15 cellular contexts compared by ENCODE assay signal in genomic region chr10:31262672-31263071, GRCh38. TPM values are rescaled to one million over a fixed set of nuclear protein-coding genes. Genes with fewer than 3 reads are reported as not detected.
A peak's percentile ranks its signal among the peaks of the same experiment; 100 is the strongest.
DNase-seq lines count a peak whose midpoint lies in the region; TF ChIP-seq lines count a peak whose summit lies in the region.
"Had no signal": no experiment of that assay in that cellular context is flagged by ENCODE, and none has a peak within 500 bp of the region (broad histone marks: within the 10 kb centered on the region; RNA-seq: fewer than 3 reads in every experiment).

No MANE protein-coding gene starts in this region.

- TF ChIP-seq CTCF in AG09319 (IDR thresholded peaks at IDR 0.05; ENCODE audit: low read depth, low read length) = no peak
- TF ChIP-seq CTCF in foreskin fibroblast (IDR thresholded peaks at IDR 0.05; ENCODE audit: low read depth, low read length) = no peak
- no peak for TF ChIP-seq CTCF in sigmoid colon (IDR thresholded peaks at IDR 0.05)
- TF ChIP-seq CTCF in Peyer's patch (IDR thresholded peaks at IDR 0.05) = no peak

- WGBS in sigmoid colon, 2 donors = 75 to 77% methylated on average over 2 of the region's 2 CpGs

- no peaks in the 10 kb centered on the region for H3K27me3 ChIP-seq in adipocyte (replicated peaks; ENCODE audit: control insufficient read depth, insufficient read depth, low read length)
- no peaks in the 10 kb centered on the region for H3K27me3 ChIP-seq in sigmoid colon
- no peaks in the 10 kb centered on the region for H3K27me3 ChIP-seq in Peyer's patch
- H3K27me3 ChIP-seq: BE2C had no signal

- H3K4me1 ChIP-seq in adipocyte (ENCODE audit: control insufficient read depth, insufficient read depth, low read length) (peaks cover 27% of the 10 kb centered on the region), sigmoid colon (peaks cover 0 to 26% (median 19%) of the 10 kb centered on the region in 4 donors), Peyer's patch (no peaks in the 10 kb centered on the region)
- H3K4me1 ChIP-seq: BE2C had no signal

- H3K4me3 ChIP-seq in adipocyte (ENCODE audit: low read length) (peak overlapping the region; percentile 65), foreskin fibroblast (ENCODE audit: low read depth in 1 of 2, low read length in 2 of 2) (no peak overlapping the region), sigmoid colon (peak overlapping the region in 1 of 4 donors; percentile 22), Peyer's patch (no peak overlapping the region)

- H3K27ac ChIP-seq in sigmoid colon (peak overlapping the region in 3 of 4 donors; percentile 5 to 55 (median 48)), Peyer's patch (peak overlapping the region in 1 of 4 donors; percentile 22)
- H3K27ac ChIP-seq: HL-60 had no signal

- H3K9ac ChIP-seq in adipocyte (ENCODE audit: low read length) = peak overlapping the region; percentile 87

- DNase-seq in AG09319 (ENCODE audit: extremely low read depth, low read depth) (peak; percentile 73), adipocyte (ENCODE audit: low read depth) (peak; percentile 71), foreskin fibroblast (peak; percentile 76 to 87), sigmoid colon (peak; percentile 65), Peyer's patch (no peak), NCI-H146 treated with DMSO at 0.1 percent for 48 hours (lab: John Stamatoyannopoulos, UW; ENCODE audit: unreplicated experiment) (no peak), SKM-1 (lab: John Stamatoyannopoulos, UW; ENCODE audit: unreplicated experiment) (no peak), anterior cingulate cortex (lab: John Stamatoyannopoulos, UW) (no peak)
- DNase-seq: activated CD4-positive, alpha-beta T cell treated with anti-CD3 and anti-CD28 coated beads for 4 hours; activated naive CD8-positive, alpha-beta T cell treated with anti-CD3 and anti-CD28 coated beads, Interleukin-2, amount 50 U/mL, for 24 hours; activated T-cell treated with anti-CD3 and anti-CD28 coated beads, Interleukin-2, amount 50 U/mL, for 24 hours; BE2C; NCI-H2171; stimulated activated CD4-positive, alpha-beta T cell treated with anti-CD3 and anti-CD28 coated beads, Interleukin-2, amount 100 ng/mL, for 24 hours had no signal

- TF ChIP-seq POLR2A in sigmoid colon (IDR thresholded peaks at IDR 0.05) = no peak
- TF ChIP-seq POLR2A in Peyer's patch (IDR thresholded peaks at IDR 0.05) = no peak

- no peaks in the 10 kb centered on the region for H3K36me3 ChIP-seq in adipocyte (ENCODE audit: control insufficient read depth, insufficient read depth, low read length, severe bottlenecking)
- no peaks in the 10 kb centered on the region for H3K36me3 ChIP-seq in sigmoid colon
- no peaks in the 10 kb centered on the region for H3K36me3 ChIP-seq in Peyer's patch
- H3K36me3 ChIP-seq: BE2C had no signal

- no peaks in the 10 kb centered on the region for H3K9me3 ChIP-seq in adipocyte (ENCODE audit: control insufficient read depth, low read length)
- no peaks in the 10 kb centered on the region for H3K9me3 ChIP-seq in sigmoid colon
- H3K9me3 ChIP-seq in Peyer's patch = no peaks in the 10 kb centered on the region
- H3K9me3 ChIP-seq: BE2C had no signal

- TF ChIP-seq EP300 in sigmoid colon (IDR thresholded peaks at IDR 0.05) = no peak

- intact Hi-C loops in sigmoid colon (cut with DNase I) = no loop called here

RNA-seq across cellular contexts. Expression of gene ZEB1, which starts 56.3 kb away (rescaled TPM):
- total RNA-seq in sigmoid colon (100 to 1,000 TPM; 215 to 255 (median 251) TPM), Peyer's patch (10 to 100 TPM in 3 of 4 donors, 1 to 10 TPM in 1; 6.1 to 75.9 (median 16.8) TPM)
- polyA plus RNA-seq in sigmoid colon = 10 to 100 TPM in 2 of 3 donors, 1 to 10 TPM in 1; 5.5 to 16.2 (median 12.2) TPM

Comparison
In these comparisons a context has a peak if more than half of its experiments do, and no peak if none do; other contexts are left out.
1. DNase-seq: peak in AG09319 (single experiment), adipocyte (single experiment), foreskin fibroblast (2 of 2) and sigmoid colon (single experiment); none in Peyer's patch (0 of 3), NCI-H146 treated with DMSO at 0.1 percent for 48 hours (single experiment), SKM-1 (single experiment) and anterior cingulate cortex (0 of 58).